9 cellular contexts compared by ENCODE assay signal in genomic region chr11:13114566-13115465, GRCh38.
A peak's percentile ranks its signal among the peaks of the same experiment; 100 is the strongest.
DNase-seq lines count a peak whose midpoint lies in the region; ATAC-seq and TF ChIP-seq lines count a peak whose summit lies in the region.
"Had no signal": no experiment of that assay in that cellular context is flagged by ENCODE, and none has a peak within 500 bp of the region (broad histone marks: within the 10 kb centered on the region; RNA-seq: fewer than 3 reads in every experiment).

No MANE protein-coding gene starts in this region.

- peaks cover 2% of the 10 kb centered on the region for H3K27me3 Mint-ChIP-seq in T-helper 2 cell treated with Interferon-gamma antibody and Interleukin-4, amounts not matched to agents 5 μg/mL and 100 μg/mL, for 36 hours (ENCODE audit: low read depth)

- H3K9me2 ChIP-seq in GM23248 (ENCODE audit: insufficient read depth) (no peaks in the 10 kb centered on the region), hepatocyte (replicated peaks; ENCODE audit: insufficient read depth) (no peaks in the 10 kb centered on the region)

- H3K79me2 ChIP-seq in GM23248 (ENCODE audit: insufficient read depth) = no peaks in the 10 kb centered on the region
- no peaks in the 10 kb centered on the region for H3K79me2 ChIP-seq in hepatocyte

- no peaks in the 10 kb centered on the region for H3K9me3 ChIP-seq in BE2C
- H3K9me3 ChIP-seq in GM23248 (ENCODE audit: low read depth) = no peaks in the 10 kb centered on the region
- H3K9me3 ChIP-seq in hepatocyte (ENCODE audit: low read depth) = no peaks in the 10 kb centered on the region

- peak; percentile 39 for DNase-seq in BE2C
- peak; percentile 10 for DNase-seq in GM23248
- peak; percentile 95 to 96 for DNase-seq in NCI-H526 (lab: John Stamatoyannopoulos, UW)
- DNase-seq in hepatocyte (ENCODE audit: low spot score) = peak; percentile 81
- no peak for DNase-seq in T-helper 2 cell treated with Interferon-gamma antibody and Interleukin-4, amounts not matched to agents 5 μg/mL and 100 μg/mL, for 36 hours (ENCODE audit: low spot score)
- DNase-seq in AG08395 (ENCODE audit: low spot score) = no peak
- DNase-seq in T1000 (lab: John Stamatoyannopoulos, UW) = no peak

- H3K9ac ChIP-seq in GM23248 = no peak overlapping the region

- no peaks in the 10 kb centered on the region for H3K9me3 Mint-ChIP-seq in T-helper 2 cell treated with Interferon-gamma antibody and Interleukin-4, amounts not matched to agents 5 μg/mL and 100 μg/mL, for 36 hours

- H3K4me1 ChIP-seq in BE2C = peaks cover 2% of the 10 kb centered on the region; the same call in 1 of the 2 replicates
- peaks cover 42% of the 10 kb centered on the region for H3K4me1 ChIP-seq in GM23248 (ENCODE audit: insufficient read depth)
- H3K4me1 ChIP-seq in hepatocyte (ENCODE audit: insufficient read depth) = peaks cover 12% of the 10 kb centered on the region

- no peak overlapping the region for H3K4me3 ChIP-seq in BE2C (ENCODE audit: low read depth, low read length)
- no peak overlapping the region for H3K4me3 ChIP-seq in GM23248
- H3K4me3 ChIP-seq in hepatocyte = no peak overlapping the region
- H3K4me3 ChIP-seq: dorsolateral prefrontal cortex had no signal

- H4K20me1 ChIP-seq in GM23248 (ENCODE audit: insufficient read depth) (no peaks in the 10 kb centered on the region), hepatocyte (ENCODE audit: insufficient read depth, poor library complexity, severe bottlenecking) (no peaks in the 10 kb centered on the region)

- no peak overlapping the region for H3K27ac Mint-ChIP-seq in T-helper 2 cell treated with Interferon-gamma antibody and Interleukin-4, amounts not matched to agents 5 μg/mL and 100 μg/mL, for 36 hours

- H3K36me3 ChIP-seq in BE2C (no peaks in the 10 kb centered on the region), GM23248 (ENCODE audit: low read depth) (no peaks in the 10 kb centered on the region), hepatocyte (replicated peaks; ENCODE audit: insufficient read depth, low read depth) (no peaks in the 10 kb centered on the region)

- in situ Hi-C loops in GM23248 (cut with MboI) = no loop called here

- peaks cover 34% of the 10 kb centered on the region for H3F3A ChIP-seq in GM23248 (ENCODE audit: insufficient read depth)

- no peaks in the 10 kb centered on the region for H3K36me3 Mint-ChIP-seq in T-helper 2 cell treated with Interferon-gamma antibody and Interleukin-4, amounts not matched to agents 5 μg/mL and 100 μg/mL, for 36 hours (ENCODE audit: low read depth)

- peak; percentile 28; the same call in 1 of the 2 replicates for TF ChIP-seq CTCF in BE2C (IDR thresholded peaks at IDR 0.05; ENCODE audit: low read depth, low read length)
- TF ChIP-seq CTCF in hepatocyte (IDR thresholded peaks at IDR 0.05; ENCODE audit: poor library complexity) = peak; percentile 30

- ATAC-seq in GM19463 (IDR thresholded peaks at IDR 0.05; ENCODE audit: unreplicated experiment) = no peak

- H3K4me2 ChIP-seq in GM23248 (ENCODE audit: unreplicated experiment) = no peak overlapping the region
- peak overlapping the region; percentile 37 for H3K4me2 ChIP-seq in hepatocyte

- H3K4me3 Mint-ChIP-seq in T-helper 2 cell treated with Interferon-gamma antibody and Interleukin-4, amounts not matched to agents 5 μg/mL and 100 μg/mL, for 36 hours = no peak overlapping the region

- no peak overlapping the region for H3K27ac ChIP-seq in GM23248
- peak overlapping the region; percentile 70 for H3K27ac ChIP-seq in hepatocyte
- H3K27ac ChIP-seq: dorsolateral prefrontal cortex had no signal

- 74 to 75% methylated on average over 6 of the region's 6 CpGs for WGBS in GM23248 (ENCODE audit: low coverage in 1 of 2, low lambda C conversion rate in 2 of 2, missing lambda C conversion rate in 2 of 2), 2 experiments
- 50% methylated on average over 6 of the region's 6 CpGs for WGBS in hepatocyte (ENCODE audit: low lambda C conversion rate, missing lambda C conversion rate)

- H3K27me3 ChIP-seq in BE2C = no peaks in the 10 kb centered on the region
- H3K27me3 ChIP-seq in GM23248 (replicated peaks; ENCODE audit: insufficient read depth) = no peaks in the 10 kb centered on the region
- H3K27me3 ChIP-seq in hepatocyte = no peaks in the 10 kb centered on the region
- H3K27me3 ChIP-seq: dorsolateral prefrontal cortex had no signal

- H2AFZ ChIP-seq in GM23248 (peak overlapping the region; percentile 31; the same call in 1 of the 2 replicates), hepatocyte (no peak overlapping the region)

- H3K4me1 Mint-ChIP-seq in T-helper 2 cell treated with Interferon-gamma antibody and Interleukin-4, amounts not matched to agents 5 μg/mL and 100 μg/mL, for 36 hours (ENCODE audit: low read depth) = no peaks in the 10 kb centered on the region

Comparison
In these comparisons a context has a peak if more than half of its experiments do, and no peak if none do; other contexts are left out.
1. DNase-seq: peak in BE2C (single experiment), GM23248 (single experiment), NCI-H526 (2 of 2) and hepatocyte (single experiment); none in T-helper 2 cell treated with Interferon-gamma antibody and Interleukin-4, amounts not matched to agents 5 μg/mL and 100 μg/mL, for 36 hours (single experiment), AG08395 (single experiment) and T1000 (single experiment).